18 cellular contexts compared by ENCODE assay signal in genomic region chr17:32870027-32870670, GRCh38. TPM values are rescaled to one million over a fixed set of nuclear protein-coding genes. Genes with fewer than 3 reads are reported as not detected.
A peak's percentile ranks its signal among the peaks of the same experiment; 100 is the strongest.
DNase-seq lines count a peak whose midpoint lies in the region; ATAC-seq and TF ChIP-seq lines count a peak whose summit lies in the region.
"Had no signal": no experiment of that assay in that cellular context is flagged by ENCODE, and none has a peak within 500 bp of the region (broad histone marks: within the 10 kb centered on the region; RNA-seq: fewer than 3 reads in every experiment).

No MANE protein-coding gene starts in this region.

- no peaks in the 10 kb centered on the region for H3K27me3 ChIP-seq in testis

- H3K4me3 ChIP-seq in mesodermal cell (ENCODE audit: extremely low read depth, insufficient read depth, low read length, poor library complexity, severe bottlenecking) (no peak overlapping the region), testis (no peak overlapping the region)

- CTCF ChIA-PET in activated CD4-positive, alpha-beta memory T cell treated with anti-CD3 and anti-CD28 coated beads for 36 hours (lab: Charles Lee), result interaction anchor here (2.3 kb wide), 1 partner anchor 87 kb away, joined by 8 read pairs; no protein-coding TSS in a partner anchor

- H3K27ac ChIP-seq in mesodermal cell (ENCODE audit: low read depth, low read length, severe bottlenecking) (peak overlapping the region; percentile 11), testis (peak overlapping the region; percentile 22 to 77)

- H3K36me3 Mint-ChIP-seq in HFFc6 (ENCODE audit: low read depth), result no peaks in the 10 kb centered on the region
- H3K36me3 Mint-ChIP-seq in activated CD4-positive, alpha-beta memory T cell treated with anti-CD3 and anti-CD28 coated beads for 36 hours, result no peaks in the 10 kb centered on the region

- H3K27ac Mint-ChIP-seq in HFFc6, result peak overlapping the region; percentile 60; the same call in 1 of the 2 replicates
- no peak overlapping the region for H3K27ac Mint-ChIP-seq in activated CD4-positive, alpha-beta memory T cell treated with anti-CD3 and anti-CD28 coated beads for 36 hours

- DNase-seq in HFFc6, result peak; percentile 21
- peak; percentile 59 for DNase-seq in fibroblast of gingiva (ENCODE audit: low read depth)
- DNase-seq in testis, result no peak
- no peak for DNase-seq in HT-29 (ENCODE audit: low spot score)
- no peak for DNase-seq in HuH-7.5 (ENCODE audit: low spot score)
- DNase-seq in activated CD4-positive, alpha-beta memory T cell treated with anti-CD3 and anti-CD28 coated beads for 36 hours, result no peak
- DNase-seq: activated CD4-positive, alpha-beta T cell treated with anti-CD3 and anti-CD28 coated beads, Interleukin-2, amount 50 U/mL, for 4 hours; activated naive CD4-positive, alpha-beta T cell; C1 segment of cervical spinal cord; cerebellar nuclear complex; NCI-H146; NCI-H510A treated with DMSO at 0.1 percent for 48 hours; RPMI8226; stimulated activated CD8-positive, alpha-beta memory T cell treated with anti-CD3 and anti-CD28 coated beads, Interleukin-4, amount 100 ng/mL, for 48 hours; T1000 had no signal

- no peaks in the 10 kb centered on the region for H3K36me3 ChIP-seq in mesodermal cell (ENCODE audit: control insufficient read depth, insufficient read depth, low read length)
- H3K36me3 ChIP-seq in testis (ENCODE audit: low read depth, missing control alignments), result no peaks in the 10 kb centered on the region

- intact Hi-C loops in testis (cut with DNase I; ENCODE audit: low total_unique reads), result no loop called here
- intact Hi-C loops in activated CD4-positive, alpha-beta memory T cell treated with anti-CD3 and anti-CD28 coated beads for 36 hours (cut with micrococcal nuclease), result no loop called here

- H3K4me1 ChIP-seq in mesodermal cell (ENCODE audit: control insufficient read depth, insufficient read depth, low read length, poor library complexity, severe bottlenecking) (peaks cover 18% of the 10 kb centered on the region), testis (peaks cover 9% of the 10 kb centered on the region)

- H3K27me3 Mint-ChIP-seq in HFFc6 (ENCODE audit: insufficient read depth), result peaks cover 1% of the 10 kb centered on the region
- no peaks in the 10 kb centered on the region for H3K27me3 Mint-ChIP-seq in activated CD4-positive, alpha-beta memory T cell treated with anti-CD3 and anti-CD28 coated beads for 36 hours

- no peak for ATAC-seq in GM18870 (IDR thresholded peaks at IDR 0.05; ENCODE audit: unreplicated experiment)

- H3K9me3 ChIP-seq in mesodermal cell (ENCODE audit: control insufficient read depth, low read length) (no peaks in the 10 kb centered on the region), testis (no peaks in the 10 kb centered on the region)

- TF ChIP-seq POLR2A in testis (IDR thresholded peaks at IDR 0.05), result no peak

- H3K4me3 Mint-ChIP-seq in HFFc6, result peak overlapping the region; percentile 68; the same call in 1 of the 2 replicates
- no peak overlapping the region for H3K4me3 Mint-ChIP-seq in activated CD4-positive, alpha-beta memory T cell treated with anti-CD3 and anti-CD28 coated beads for 36 hours
- H3K4me3 Mint-ChIP-seq: neural crest cell had no signal

- 88 to 95% methylated on average over 3 of the region's 3 CpGs for WGBS in mesodermal cell (ENCODE audit: insufficient coverage in 2 of 2), 2 experiments
- WGBS in testis, 2 donors, result 32 to 49% methylated on average over 3 of the region's 3 CpGs

- no peak for TF ChIP-seq CTCF in HFFc6 (IDR thresholded peaks at IDR 0.05)
- TF ChIP-seq CTCF in testis (IDR thresholded peaks at IDR 0.05), result no peak

- POLR2A ChIA-PET in activated CD4-positive, alpha-beta memory T cell treated with anti-CD3 and anti-CD28 coated beads for 36 hours (lab: Charles Lee), result interaction anchor here (0.6 kb wide), 1 partner anchor 9 kb away, joined by 3 read pairs; no protein-coding TSS in a partner anchor

- H3K9me3 Mint-ChIP-seq in HFFc6, result no peaks in the 10 kb centered on the region
- H3K9me3 Mint-ChIP-seq in activated CD4-positive, alpha-beta memory T cell treated with anti-CD3 and anti-CD28 coated beads for 36 hours, result no peaks in the 10 kb centered on the region
- H3K9me3 Mint-ChIP-seq: neural crest cell had no signal

- H3K4me1 Mint-ChIP-seq in HFFc6 (ENCODE audit: low read depth), result peaks cover 36% of the 10 kb centered on the region; the same call in 1 of the 2 replicates
- H3K4me1 Mint-ChIP-seq in activated CD4-positive, alpha-beta memory T cell treated with anti-CD3 and anti-CD28 coated beads for 36 hours (ENCODE audit: low read depth), result peaks cover 4% of the 10 kb centered on the region
- H3K4me1 Mint-ChIP-seq: neural crest cell had no signal

RNA-seq across cellular contexts. Expression of gene MYO1D, which starts 6.8 kb away (rescaled TPM):
- total RNA-seq in HFFc6 (2021; fragmentation: NEBNext Ultra II Directional; extraction: Animal tissue kit (Norgen Biotek cat#: 25700)), result 10 to 100 TPM in 2 of 6 experiments, 1 to 10 TPM in 4; 3.8 to 28.8 (median 4.8) TPM
- polyA plus RNA-seq in mesodermal cell (2013, experiment 1 of 2), result 27.9 TPM
- 28.1 TPM for polyA plus RNA-seq in mesodermal cell (2013, experiment 2 of 2)
- total RNA-seq in testis, result 10 to 100 TPM; 33.6 to 34.1 TPM
- polyA plus RNA-seq in testis (ENCODE audit: insufficient read depth, low read depth, low replicate concordance), result 29.5 TPM
- total RNA-seq in HT-29 (2014; rRNA removed; shearing (Covaris generic)), result 31.2 and 35.2 TPM in 2 replicates
- 10 to 100 TPM; 13.5 to 18.9 TPM for total RNA-seq in activated CD4-positive, alpha-beta memory T cell treated with anti-CD3 and anti-CD28 coated beads for 36 hours

RNA-seq across cellular contexts. Expression of gene TMEM98, which starts 57.8 kb away (rescaled TPM):
- total RNA-seq in HFFc6 (2021; fragmentation: NEBNext Ultra II Directional; extraction: Animal tissue kit (Norgen Biotek cat#: 25700)), result 10 to 100 TPM; 34.4 to 66.9 (median 38.5) TPM
- 194 TPM for polyA plus RNA-seq in mesodermal cell (2013, experiment 1 of 2)
- polyA plus RNA-seq in mesodermal cell (2013, experiment 2 of 2), result 204 TPM
- total RNA-seq in testis, result 10 to 100 TPM; 39.0 to 66.9 TPM
- 64.9 TPM for polyA plus RNA-seq in testis (ENCODE audit: insufficient read depth, low read depth, low replicate concordance)
- 0.03 TPM in 1 of 2 replicates, not detected in the other for total RNA-seq in HT-29 (2014; rRNA removed; shearing (Covaris generic))
- total RNA-seq in activated CD4-positive, alpha-beta memory T cell treated with anti-CD3 and anti-CD28 coated beads for 36 hours, result 1 to 10 TPM; 1.1 to 2.2 TPM

Comparison
In these comparisons a context has a peak if more than half of its experiments do, and no peak if none do; other contexts are left out.
1. DNase-seq: peak in HFFc6 (single experiment) and fibroblast of gingiva (single experiment); none in testis (single experiment), HT-29 (single experiment), HuH-7.5 (single experiment) and activated CD4-positive, alpha-beta memory T cell treated with anti-CD3 and anti-CD28 coated beads for 36 hours (single experiment).
2. RNA of gene TMEM98, which starts 57.8 kb away (total RNA-seq): 39.0 to 66.9 TPM in testis and 34.4 to 66.9 TPM in HFFc6; 1.1 to 2.2 TPM in activated CD4-positive, alpha-beta memory T cell treated with anti-CD3 and anti-CD28 coated beads for 36 hours and 0.03 TPM in HT-29; every median in the first group is over 10 times any median in the second.